Comparison of ENCODE assay signal across 1 cellular context in genomic region chr11:44094260-44094868, GRCh38.
TF ChIP-seq lines count a peak whose summit lies in the region.

No MANE protein-coding gene starts in this region.

TF ChIP-seq in GM23338, 12 proteins besides CTCF, POLR2A, EP300 and RAD21 (continued from another document):
- TF ChIP-seq REST (IDR thresholded peaks at IDR 0.05; ENCODE audit: unreplicated experiment) (no peak), NANOG (IDR thresholded peaks at IDR 0.05; ENCODE audit: borderline replicate concordance) (no peak), ETS1 (IDR thresholded peaks at IDR 0.05) (no peak), POLR2AphosphoS5 (IDR thresholded peaks at IDR 0.05; ENCODE audit: low read depth) (no peak)
TF ChIP-seq in GM23338: peak in this region for 0.
